36 cellular contexts compared by ENCODE assay signal in the genomic region with DNA sequence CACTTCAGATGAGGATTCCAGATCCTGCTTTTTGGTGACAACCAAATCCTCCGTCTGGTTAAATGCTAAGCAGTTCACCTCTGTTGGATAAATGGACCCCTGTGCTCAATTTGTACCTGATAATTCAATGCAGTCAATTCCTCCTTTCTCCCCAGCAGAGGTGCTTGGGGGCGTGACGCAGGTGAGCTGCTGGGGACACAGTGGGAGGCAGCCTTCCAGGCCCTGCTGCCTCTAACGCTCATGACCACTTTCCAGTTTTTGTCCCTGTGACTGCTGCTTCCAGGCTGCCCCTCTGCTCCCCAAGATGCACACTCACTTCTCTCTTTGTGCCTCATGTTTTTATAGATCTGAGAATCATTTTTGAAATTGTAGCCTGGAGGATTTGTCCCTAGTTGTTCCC.
"Had no signal": no experiment of that assay in that cellular context is flagged by ENCODE, and none has a peak within 500 bp of the region (broad histone marks: within the 10 kb centered on the region; RNA-seq: fewer than 3 reads in every experiment).

No MANE protein-coding gene starts in this region.

- H3K4me1 Mint-ChIP-seq: activated CD8-positive, alpha-beta memory T cell treated with anti-CD3 and anti-CD28 coated beads, Interleukin-2, amount 10 ng/mL, durations not matched to agents 7 days and 5 days; activated naive CD4-positive, alpha-beta T cell treated with anti-CD3 and anti-CD28 coated beads, Interleukin-2, amount 50 U/mL, for 24 hours; activated naive CD8-positive, alpha-beta T cell treated with anti-CD3 and anti-CD28 coated beads for 36 hours; activated naive CD8-positive, alpha-beta T cell treated with anti-CD3 and anti-CD28 coated beads, Interleukin-2, amount 50 U/mL, for 24 hours had no signal

- H3K4me3 Mint-ChIP-seq: activated CD8-positive, alpha-beta memory T cell treated with anti-CD3 and anti-CD28 coated beads, Interleukin-2, amount 10 ng/mL, durations not matched to agents 7 days and 5 days; activated CD8-positive, alpha-beta T cell treated with anti-CD3 and anti-CD28 coated beads, Interleukin-2, amount 10 ng/mL, durations not matched to agents 7 days and 5 days; activated naive CD4-positive, alpha-beta T cell treated with anti-CD3 and anti-CD28 coated beads for 36 hours; activated naive CD4-positive, alpha-beta T cell treated with anti-CD3 and anti-CD28 coated beads, Interleukin-2, amount 50 U/mL, for 24 hours; activated naive CD8-positive, alpha-beta T cell treated with anti-CD3 and anti-CD28 coated beads for 36 hours; activated naive CD8-positive, alpha-beta T cell treated with anti-CD3 and anti-CD28 coated beads, Interleukin-2, amount 50 U/mL, for 24 hours; activated T-helper 1 cell treated with anti-CD3 and anti-CD28 coated beads, Interleukin-12 subunit alpha, Interleukin-12 subunit beta, Interleukin-2, Interleukin-4 antibody, amounts not matched to agents 30 ng/mL and 10 ng/mL and 1 ng/mL, durations not matched to agents 14 hours and 24 hours and 36 hours; T-helper 17 cell; T-helper 2 cell treated with Interferon-gamma antibody and Interleukin-4, amounts not matched to agents 5 μg/mL and 100 μg/mL, for 36 hours; WTC11 had no signal

- H3K9me3 ChIP-seq: adrenal gland, body of pancreas, colonic mucosa, esophagus squamous epithelium, gastroesophageal sphincter had no signal

- H3K27me3 ChIP-seq: adrenal gland, body of pancreas, colonic mucosa had no signal

- H3K36me3 Mint-ChIP-seq: activated CD8-positive, alpha-beta memory T cell treated with anti-CD3 and anti-CD28 coated beads, Interleukin-2, amount 10 ng/mL, durations not matched to agents 7 days and 5 days; activated naive CD4-positive, alpha-beta T cell treated with anti-CD3 and anti-CD28 coated beads, Interleukin-2, amount 50 U/mL, for 24 hours; activated naive CD8-positive, alpha-beta T cell treated with anti-CD3 and anti-CD28 coated beads for 36 hours; WTC11 had no signal

- H3K27ac ChIP-seq: adrenal gland, body of pancreas, colonic mucosa, epithelial cell of prostate, esophagus squamous epithelium, gastroesophageal sphincter, VCaP had no signal

- ATAC-seq: activated CD8-positive, alpha-beta memory T cell treated with anti-CD3 and anti-CD28 coated beads, Interleukin-2, amount 10 ng/mL, durations not matched to agents 7 days and 5 days; activated CD8-positive, alpha-beta T cell treated with anti-CD3 and anti-CD28 coated beads, Interleukin-2, amount 10 ng/mL, durations not matched to agents 7 days and 5 days; activated naive CD8-positive, alpha-beta T cell treated with anti-CD3 and anti-CD28 coated beads, Interleukin-2, amount 50 U/mL, for 24 hours; body of pancreas; gastroesophageal sphincter; T-helper 17 cell; WTC11 had no signal

- FAIRE-seq: endometrium, endothelial cell of umbilical vein, TTC549 had no signal

- H3K4me3 ChIP-seq: adrenal gland, body of pancreas, colonic mucosa, esophagus squamous epithelium, gastroesophageal sphincter had no signal

- H3K36me3 ChIP-seq: adrenal gland, colonic mucosa, esophagus squamous epithelium, gastroesophageal sphincter had no signal

- H3K9me3 Mint-ChIP-seq: activated naive CD4-positive, alpha-beta T cell treated with anti-CD3 and anti-CD28 coated beads for 36 hours; activated naive CD4-positive, alpha-beta T cell treated with anti-CD3 and anti-CD28 coated beads, Interleukin-2, amount 50 U/mL, for 24 hours; activated naive CD8-positive, alpha-beta T cell treated with anti-CD3 and anti-CD28 coated beads for 36 hours; activated naive CD8-positive, alpha-beta T cell treated with anti-CD3 and anti-CD28 coated beads, Interleukin-2, amount 50 U/mL, for 24 hours; activated T-helper 1 cell treated with anti-CD3 and anti-CD28 coated beads, Interleukin-12 subunit alpha, Interleukin-12 subunit beta, Interleukin-2, Interleukin-4 antibody, amounts not matched to agents 30 ng/mL and 10 ng/mL and 1 ng/mL, durations not matched to agents 14 hours and 24 hours and 36 hours; activated T-helper 2 cell treated with anti-CD3 and anti-CD28 coated beads, Interferon-gamma antibody, Interleukin-2, Interleukin-4, amounts not matched to agents 10 μg/mL and 5 μg/mL and 100 μg/mL, durations not matched to agents 14 hours and 24 hours and 36 hours; T-helper 2 cell treated with Interferon-gamma antibody and Interleukin-4, amounts not matched to agents 5 μg/mL and 100 μg/mL, for 36 hours; WTC11 had no signal

- H3K4me1 ChIP-seq: adrenal gland, body of pancreas, esophagus squamous epithelium, gastroesophageal sphincter had no signal

- H3K27ac Mint-ChIP-seq: activated CD8-positive, alpha-beta memory T cell treated with anti-CD3 and anti-CD28 coated beads, Interleukin-2, amount 10 ng/mL, durations not matched to agents 7 days and 5 days; activated CD8-positive, alpha-beta T cell treated with anti-CD3 and anti-CD28 coated beads, Interleukin-2, amount 10 ng/mL, durations not matched to agents 7 days and 5 days; activated naive CD4-positive, alpha-beta T cell treated with anti-CD3 and anti-CD28 coated beads for 36 hours; activated naive CD4-positive, alpha-beta T cell treated with anti-CD3 and anti-CD28 coated beads, Interleukin-2, amount 50 U/mL, for 24 hours; activated naive CD8-positive, alpha-beta T cell treated with anti-CD3 and anti-CD28 coated beads for 36 hours; activated naive CD8-positive, alpha-beta T cell treated with anti-CD3 and anti-CD28 coated beads, Interleukin-2, amount 50 U/mL, for 24 hours; activated T-helper 1 cell treated with anti-CD3 and anti-CD28 coated beads, Interleukin-12 subunit alpha, Interleukin-12 subunit beta, Interleukin-2, Interleukin-4 antibody, amounts not matched to agents 30 ng/mL and 10 ng/mL and 1 ng/mL, durations not matched to agents 14 hours and 24 hours and 36 hours; activated T-helper 2 cell treated with anti-CD3 and anti-CD28 coated beads, Interferon-gamma antibody, Interleukin-2, Interleukin-4, amounts not matched to agents 10 μg/mL and 5 μg/mL and 100 μg/mL, durations not matched to agents 14 hours and 24 hours and 36 hours; T-helper 17 cell; T-helper 2 cell treated with Interferon-gamma antibody and Interleukin-4, amounts not matched to agents 5 μg/mL and 100 μg/mL, for 36 hours; WTC11 had no signal

- DNase-seq: activated CD4-positive, alpha-beta T cell treated with anti-CD3 and anti-CD28 coated beads for 1 hour; activated CD4-positive, alpha-beta T cell treated with anti-CD3 and anti-CD28 coated beads for 4 hours; activated CD4-positive, alpha-beta T cell treated with anti-CD3 and anti-CD28 coated beads, Interleukin-2, amount 50 U/mL, for 1 hour; activated CD4-positive, alpha-beta T cell treated with anti-CD3 and anti-CD28 coated beads, Interleukin-2, amount 50 U/mL, for 48 hours; activated CD8-positive, alpha-beta memory T cell treated with anti-CD3 and anti-CD28 coated beads, Interleukin-2, amount 10 ng/mL, durations not matched to agents 7 days and 5 days; activated CD8-positive, alpha-beta memory T cell treated with anti-CD3 and anti-CD28 coated beads, Interleukin-2, amount 50 U/mL, for 4 hours; activated CD8-positive, alpha-beta T cell treated with anti-CD3 and anti-CD28 coated beads, Interleukin-2, amount 10 ng/mL, durations not matched to agents 7 days and 5 days; activated effector memory CD4-positive, alpha-beta T cell treated with anti-CD3 and anti-CD28 coated beads, Interleukin-2, amount 50 U/mL, for 16 hours; activated naive CD4-positive, alpha-beta T cell treated with anti-CD3 and anti-CD28 coated beads for 36 hours; activated naive CD8-positive, alpha-beta T cell treated with anti-CD3 and anti-CD28 coated beads for 36 hours; activated naive CD8-positive, alpha-beta T cell treated with anti-CD3 and anti-CD28 coated beads, Interleukin-2, amount 50 U/mL, for 24 hours; activated T-cell treated with anti-CD3 and anti-CD28 coated beads, Interleukin-2, amount 50 U/mL, for 1 hour; activated T-cell treated with anti-CD3 and anti-CD28 coated beads, Interleukin-2, amount 50 U/mL, for 48 hours; adrenal gland; amygdala; aorta; body of pancreas; caudate nucleus; cerebellar nuclear complex; colonic mucosa; effector CD8-positive, alpha-beta T cell; esophagus squamous epithelium; foreskin melanocyte; T-helper 1 cell; T-helper 17 cell had no signal
